ENCODE assay signal across 12 cellular contexts in genomic region chr12:591571-592505, GRCh38.
A peak's percentile ranks its signal among the peaks of the same experiment; 100 is the strongest.
DNase-seq lines count a peak whose midpoint lies in the region; ATAC-seq lines count a peak whose summit lies in the region.
"Had no signal": no experiment of that assay in that cellular context is flagged by ENCODE, and none has a peak within 500 bp of the region (broad histone marks: within the 10 kb centered on the region; RNA-seq: fewer than 3 reads in every experiment).

No MANE protein-coding gene starts in this region.

- intact Hi-C loops in Right ventricle myocardium superior (cut with DNase I): loop anchor here (5.0 kb wide), 2 partner anchors 125 to 160 kb away; partner anchors contain the start of gene WNK1

- no peak overlapping the region for H3K27ac Mint-ChIP-seq in stimulated activated effector memory CD8-positive, alpha-beta T cell treated with anti-CD3 and anti-CD28 coated beads, Interleukin-12 subunit alpha, Interleukin-12 subunit beta, amount 100 ng/mL, for 72 hours
- H3K27ac Mint-ChIP-seq: activated naive CD8-positive, alpha-beta T cell; naive thymus-derived CD8-positive, alpha-beta T cell had no signal

- no peak overlapping the region for H3K4me3 Mint-ChIP-seq in stimulated activated effector memory CD8-positive, alpha-beta T cell treated with anti-CD3 and anti-CD28 coated beads, Interleukin-12 subunit alpha, Interleukin-12 subunit beta, amount 100 ng/mL, for 72 hours
- H3K4me3 Mint-ChIP-seq: activated naive CD8-positive, alpha-beta T cell; naive thymus-derived CD8-positive, alpha-beta T cell had no signal

- peak; percentile 73 for DNase-seq in DMS 273 (lab: John Stamatoyannopoulos, UW; ENCODE audit: unreplicated experiment)
- peak; percentile 68 for DNase-seq in NCI-H82 treated with DMSO at 0.1 percent for 48 hours (lab: John Stamatoyannopoulos, UW; ENCODE audit: unreplicated experiment)
- peak; percentile 93 for DNase-seq in Right ventricle myocardium superior
- peak; percentile 64 for DNase-seq in retina
- no peak for DNase-seq in SIG-M5 treated with dmso at 0.1 percent for 504 hours (lab: John Stamatoyannopoulos, UW; ENCODE audit: unreplicated experiment)
- no peak for DNase-seq in medulla oblongata (ENCODE audit: extremely low spot score)
- DNase-seq in stimulated activated effector memory CD8-positive, alpha-beta T cell treated with anti-CD3 and anti-CD28 coated beads, Interleukin-12 subunit alpha, Interleukin-12 subunit beta, amount 100 ng/mL, for 72 hours (ENCODE audit: low spot score in 2 of 2): no peak
- DNase-seq: activated CD4-positive, alpha-beta T cell treated with anti-CD3 and anti-CD28 coated beads, Interleukin-2, amount 50 U/mL, for 48 hours; naive thymus-derived CD8-positive, alpha-beta T cell; NCI-H1105 had no signal

- ATAC-seq in Right ventricle myocardium superior (ENCODE audit: poor library complexity): peak; percentile 92
- no peak for ATAC-seq in GM21576 (IDR thresholded peaks at IDR 0.05; ENCODE audit: unreplicated experiment)
- no peak for ATAC-seq in stimulated activated effector memory CD8-positive, alpha-beta T cell treated with anti-CD3 and anti-CD28 coated beads, Interleukin-12 subunit alpha, Interleukin-12 subunit beta, amount 100 ng/mL, for 72 hours

- no peaks in the 10 kb centered on the region for H3K9me3 Mint-ChIP-seq in stimulated activated effector memory CD8-positive, alpha-beta T cell treated with anti-CD3 and anti-CD28 coated beads, Interleukin-12 subunit alpha, Interleukin-12 subunit beta, amount 100 ng/mL, for 72 hours

- no peaks in the 10 kb centered on the region for H3K4me1 Mint-ChIP-seq in stimulated activated effector memory CD8-positive, alpha-beta T cell treated with anti-CD3 and anti-CD28 coated beads, Interleukin-12 subunit alpha, Interleukin-12 subunit beta, amount 100 ng/mL, for 72 hours

- H3K36me3 Mint-ChIP-seq in stimulated activated effector memory CD8-positive, alpha-beta T cell treated with anti-CD3 and anti-CD28 coated beads, Interleukin-12 subunit alpha, Interleukin-12 subunit beta, amount 100 ng/mL, for 72 hours: no peaks in the 10 kb centered on the region

Comparison
In these comparisons a context has a peak if more than half of its experiments do, and no peak if none do; other contexts are left out.
1. DNase-seq: peak in DMS 273 (single experiment), NCI-H82 treated with DMSO at 0.1 percent for 48 hours (single experiment), Right ventricle myocardium superior (single experiment) and retina (single experiment); none in SIG-M5 treated with dmso at 0.1 percent for 504 hours (single experiment), medulla oblongata (single experiment) and stimulated activated effector memory CD8-positive, alpha-beta T cell treated with anti-CD3 and anti-CD28 coated beads, Interleukin-12 subunit alpha, Interleukin-12 subunit beta, amount 100 ng/mL, for 72 hours (0 of 2).